18 cellular contexts compared by ENCODE assay signal in genomic region chr2:157087373-157088005, GRCh38.
DNase-seq lines count a peak whose midpoint lies in the region; ATAC-seq, FAIRE-seq and TF ChIP-seq lines count a peak whose summit lies in the region.
"Had no signal": no experiment of that assay in that cellular context is flagged by ENCODE, and none has a peak within 500 bp of the region (broad histone marks: within the 10 kb centered on the region; RNA-seq: fewer than 3 reads in every experiment).

No MANE protein-coding gene starts in this region.

- H4K8ac ChIP-seq in IMR-90 (ENCODE audit: low read depth in 2 of 2, low read length in 2 of 2): peak overlapping the region; percentile 24 to 33; a peak in 3 of 4 replicates
- no peak overlapping the region for H4K8ac ChIP-seq in neuronal stem cell (ENCODE audit: low read depth, low read length)
- no peak overlapping the region for H4K8ac ChIP-seq in H9 (replicated peaks; ENCODE audit: insufficient read length, low read depth, low read length)

- H3K4me1 ChIP-seq in IMR-90 (ENCODE audit: control insufficient read depth, insufficient read depth, low read length): peaks cover 7% of the 10 kb centered on the region
- H3K4me1 ChIP-seq in neuronal stem cell (ENCODE audit: control insufficient read depth in 2 of 2, insufficient read depth in 1 of 2, low read depth in 1 of 2, low read length in 2 of 2): peaks cover 0 to 5% of the 10 kb centered on the region in 2 donors
- peaks cover 2% of the 10 kb centered on the region; the same call in 1 of the 2 replicates for H3K4me1 ChIP-seq in H9 (ENCODE audit: insufficient read depth, low read length)
- H3K4me1 ChIP-seq: breast epithelium had no signal

- H2AFZ ChIP-seq in IMR-90 (replicated peaks; ENCODE audit: low read length, poor library complexity): peak overlapping the region; percentile 80
- H2AFZ ChIP-seq in neuronal stem cell (ENCODE audit: low read length): peak overlapping the region; percentile 32
- no peak overlapping the region for H2AFZ ChIP-seq in H9 (ENCODE audit: low read length)

- H2BK15ac ChIP-seq in IMR-90 (ENCODE audit: low read depth, low read length): peak overlapping the region; percentile 19; the same call in 1 of the 3 replicates
- no peak overlapping the region for H2BK15ac ChIP-seq in neuronal stem cell (ENCODE audit: low read length)
- no peak overlapping the region for H2BK15ac ChIP-seq in H9 (ENCODE audit: low read depth, low read length)

- H2AK9ac ChIP-seq in IMR-90 (replicated peaks; ENCODE audit: low read depth, low read length, poor library complexity): no peak overlapping the region

- H2BK120ac ChIP-seq in IMR-90 (ENCODE audit: low read depth, low read length) (peak overlapping the region; percentile 54; the same call in 1 of the 2 replicates), neuronal stem cell (ENCODE audit: low read depth, low read length) (no peak overlapping the region), H9 (ENCODE audit: low read depth, low read length, poor library complexity, severe bottlenecking) (no peak overlapping the region)

- H4K5ac ChIP-seq in IMR-90 (ENCODE audit: low read depth, low read length): peak overlapping the region; percentile 51; the same call in 1 of the 2 replicates
- H4K5ac ChIP-seq in H9 (ENCODE audit: insufficient read length, low read depth, low read length): no peak overlapping the region

- H3K27me3 Mint-ChIP-seq in endothelial cell (ENCODE audit: unreplicated experiment): no peaks in the 10 kb centered on the region
- no peaks in the 10 kb centered on the region for H3K27me3 Mint-ChIP-seq in H9 (ENCODE audit: low read depth)
- H3K27me3 Mint-ChIP-seq in glutamatergic neuron (ENCODE audit: unreplicated experiment): no peaks in the 10 kb centered on the region
- H3K27me3 Mint-ChIP-seq: type B pancreatic cell had no signal

- no peak overlapping the region for H3K4me3 Mint-ChIP-seq in endothelial cell (ENCODE audit: unreplicated experiment)
- no peak overlapping the region for H3K4me3 Mint-ChIP-seq in H9
- H3K4me3 Mint-ChIP-seq in glutamatergic neuron (ENCODE audit: unreplicated experiment): no peak overlapping the region
- H3K4me3 Mint-ChIP-seq: activated naive CD4-positive, alpha-beta T cell treated with anti-CD3 and anti-CD28 coated beads for 36 hours; type B pancreatic cell had no signal

- H3K18ac ChIP-seq in IMR-90 (ENCODE audit: low read depth, low read length): peak overlapping the region; percentile 79; the same call in 1 of the 2 replicates
- no peak overlapping the region for H3K18ac ChIP-seq in neuronal stem cell (ENCODE audit: low read length)
- H3K18ac ChIP-seq in H9 (ENCODE audit: insufficient read length, low read depth, low read length): no peak overlapping the region

- no peak for TF ChIP-seq RAD21 in IMR-90 (IDR thresholded peaks at IDR 0.05; ENCODE audit: low read length)

- no peaks in the 10 kb centered on the region for H3K9me3 Mint-ChIP-seq in endothelial cell (ENCODE audit: unreplicated experiment)
- H3K9me3 Mint-ChIP-seq in H9: no peaks in the 10 kb centered on the region
- H3K9me3 Mint-ChIP-seq in glutamatergic neuron (ENCODE audit: unreplicated experiment): no peaks in the 10 kb centered on the region
- H3K9me3 Mint-ChIP-seq: activated naive CD4-positive, alpha-beta T cell treated with anti-CD3 and anti-CD28 coated beads for 36 hours; type B pancreatic cell had no signal

- H2BK12ac ChIP-seq in neuronal stem cell (ENCODE audit: low read length) (no peak overlapping the region), H9 (ENCODE audit: insufficient read length, low read depth, low read length) (no peak overlapping the region)

- in situ Hi-C loops in IMR-90 (cut with MboI; ENCODE audit: low sequenced_read_pairs): no loop called here

- H3T11ph ChIP-seq in H9 (ENCODE audit: low read length): no peak overlapping the region

- no peak for TF ChIP-seq CTCF in IMR-90 (conservative IDR thresholded peaks at IDR 0.05; ENCODE audit: low read depth, low read length)
- no peak for TF ChIP-seq CTCF in endothelial cell (IDR thresholded peaks at IDR 0.05; ENCODE audit: unreplicated experiment)
- no peak for TF ChIP-seq CTCF in H9 (conservative IDR thresholded peaks at IDR 0.05)
- TF ChIP-seq CTCF in glutamatergic neuron (IDR thresholded peaks at IDR 0.05; ENCODE audit: partially characterized antibody, unreplicated experiment): no peak

- 80% methylated on average over 1 of the region's 13 CpGs; no CpG with 5 or more reads in 1 of the 2 experiments for WGBS in IMR-90 (ENCODE audit: extremely low coverage in 2 of 2, insufficient read length in 1 of 2), 2 experiments
- WGBS in neuronal stem cell (ENCODE audit: extremely low coverage in 2 of 2, insufficient read length in 2 of 2, insufficient replicate concordance in 1 of 2), 2 donors: no CpG with 5 or more reads among the region's 13 CpGs
- WGBS in H9 (ENCODE audit: extremely low coverage, insufficient read length, low lambda C conversion rate): no CpG with 5 or more reads among the region's 13 CpGs

- H3K23me2 ChIP-seq in H9 (ENCODE audit: insufficient read length, low read depth, low read length, poor library complexity, severe bottlenecking): no peaks in the 10 kb centered on the region

- H3K9me1 ChIP-seq in IMR-90 (ENCODE audit: insufficient read depth, low read length): no peaks in the 10 kb centered on the region

- H3K79me1 ChIP-seq in IMR-90 (ENCODE audit: low read depth in 1 of 2, low read length in 2 of 2) (no peaks in the 10 kb centered on the region), neuronal stem cell (ENCODE audit: low read depth, low read length) (no peaks in the 10 kb centered on the region), H9 (ENCODE audit: insufficient read depth, low read depth, low read length, poor library complexity, severe bottlenecking) (no peaks in the 10 kb centered on the region)

- peak; percentile 83 for DNase-seq in AG08395 (ENCODE audit: low spot score)
- peak; percentile 68 for DNase-seq in IMR-90
- DNase-seq in fibroblast of peridontal ligament (ENCODE audit: extremely low read depth): peak; percentile 96
- DNase-seq in neuronal stem cell (ENCODE audit: low spot score): no peak
- DNase-seq in endothelial cell (ENCODE audit: low spot score): no peak
- DNase-seq in H9: no peak
- no peak for DNase-seq in GM12892 (ENCODE audit: insufficient read length)
- DNase-seq in glutamatergic neuron: no peak
- DNase-seq: ACHN; activated CD4-positive, CD25-positive, alpha-beta regulatory T cell treated with anti-CD3 and anti-CD28 coated beads, Interleukin-2, amount 50 U/mL, for 72 hours; activated naive CD4-positive, alpha-beta T cell treated with anti-CD3 and anti-CD28 coated beads for 36 hours; DMS 273 treated with DMSO at 0.1 percent for 48 hours; midbrain; NCI-H1436; SHP77 treated with DMSO at 0.1 percent for 48 hours; stimulated activated CD4-positive, alpha-beta T cell treated with anti-CD3 and anti-CD28 coated beads, Interleukin-4, amount 100 ng/mL, for 4 hours had no signal

- H3K14ac ChIP-seq in IMR-90 (replicated peaks; ENCODE audit: low read depth, low read length) (no peak overlapping the region; the same call in 1 of the 2 replicates), neuronal stem cell (ENCODE audit: low read length) (no peak overlapping the region), H9 (ENCODE audit: insufficient read depth, low read length) (no peak overlapping the region)

- CTCF ChIA-PET in IMR-90 (lab: Yijun Ruan, JAX): interaction anchor here (0.6 kb wide), 1 partner anchor 111 kb away, joined by 5 read pairs; no protein-coding TSS in a partner anchor

- no peaks in the 10 kb centered on the region for H3K36me3 Mint-ChIP-seq in endothelial cell (ENCODE audit: low read depth, unreplicated experiment)
- no peaks in the 10 kb centered on the region for H3K36me3 Mint-ChIP-seq in H9 (ENCODE audit: insufficient read depth in 1 of 3, low read depth in 3 of 3)
- no peaks in the 10 kb centered on the region for H3K36me3 Mint-ChIP-seq in glutamatergic neuron (ENCODE audit: unreplicated experiment)
- H3K36me3 Mint-ChIP-seq: type B pancreatic cell had no signal

- H3K4me3 ChIP-seq in IMR-90 (ENCODE audit: insufficient read depth, low read depth, low read length) (no peak overlapping the region), neuronal stem cell (ENCODE audit: low read length in 2 of 2) (no peak overlapping the region)
- H3K4me3 ChIP-seq: breast epithelium had no signal

- H3K56ac ChIP-seq in IMR-90 (ENCODE audit: extremely low read depth, insufficient read depth, low read length) (no peak overlapping the region), H9 (ENCODE audit: insufficient read length, low read depth, low read length) (no peak overlapping the region)

- no peak overlapping the region; the same call in 1 of the 2 replicates for H3K27ac ChIP-seq in IMR-90 (ENCODE audit: insufficient read depth, low read length)
- no peak overlapping the region for H3K27ac ChIP-seq in neuronal stem cell (replicated peaks; ENCODE audit: low read length)
- no peak overlapping the region for H3K27ac ChIP-seq in H9 (ENCODE audit: insufficient read length, low read depth, low read length)
- H3K27ac ChIP-seq: breast epithelium had no signal

- H3K36me3 ChIP-seq in IMR-90 (ENCODE audit: control insufficient read depth, insufficient read depth, low read length): no peaks in the 10 kb centered on the region
- no peaks in the 10 kb centered on the region for H3K36me3 ChIP-seq in neuronal stem cell (replicated peaks in 1 of 2; ENCODE audit: control insufficient read depth in 2 of 2, insufficient read depth in 2 of 2, low read length in 2 of 2)
- H3K36me3 ChIP-seq: breast epithelium had no signal

- no TSS peak for BruUV-seq in IMR-90 (replicated peaks; lab: Mats Ljungman, UMichigan)

- POLR2A ChIA-PET in IMR-90 (lab: Charles Lee; ENCODE audit: unreplicated experiment): no interaction called here

- no peaks in the 10 kb centered on the region for H4K20me1 ChIP-seq in IMR-90 (ENCODE audit: insufficient read depth, low read length)
- no peaks in the 10 kb centered on the region for H4K20me1 ChIP-seq in H9 (ENCODE audit: control insufficient read depth, insufficient read depth, insufficient read length)

- H3K9me3 ChIP-seq in IMR-90 (ENCODE audit: control insufficient read depth, insufficient read depth, low read length) (no peaks in the 10 kb centered on the region), neuronal stem cell (replicated peaks in 1 of 2; ENCODE audit: control insufficient read depth in 2 of 2, insufficient read depth in 1 of 2, low read depth in 1 of 2, low read length in 2 of 2) (no peaks in the 10 kb centered on the region), H9 (ENCODE audit: control insufficient read depth, low read depth, low read length) (no peaks in the 10 kb centered on the region)
- H3K9me3 ChIP-seq: breast epithelium had no signal

- intact Hi-C loops in IMR-90 (cut with micrococcal nuclease): no loop called here

- peak; percentile 68 for ATAC-seq in IMR-90 (ENCODE audit: low read depth)

- H3K4me2 ChIP-seq in IMR-90 (ENCODE audit: low read depth, low read length): peak overlapping the region; percentile 34
- H3K4me2 ChIP-seq in neuronal stem cell (ENCODE audit: insufficient read depth, low read length, poor library complexity, severe bottlenecking): no peak overlapping the region
- H3K4me2 ChIP-seq in H9 (ENCODE audit: insufficient read depth, insufficient read length, low read length): no peak overlapping the region

- H3K79me2 ChIP-seq in H9 (ENCODE audit: insufficient read depth, low read length): no peaks in the 10 kb centered on the region

- H4K91ac ChIP-seq in IMR-90 (ENCODE audit: insufficient read depth, low read depth, low read length) (peak overlapping the region; percentile 60), neuronal stem cell (ENCODE audit: low read depth, low read length, poor library complexity) (no peak overlapping the region), H9 (ENCODE audit: insufficient read length, low read depth, low read length) (no peak overlapping the region)

- H3K4me1 Mint-ChIP-seq in endothelial cell (ENCODE audit: unreplicated experiment) (no peaks in the 10 kb centered on the region), H9 (peaks cover 11% of the 10 kb centered on the region in 2 experiments), glutamatergic neuron (ENCODE audit: low read depth, unreplicated experiment) (no peaks in the 10 kb centered on the region)

- H3K27ac Mint-ChIP-seq in endothelial cell (ENCODE audit: unreplicated experiment): no peak overlapping the region
- H3K27ac Mint-ChIP-seq in H9: 0 out of 7 replicates have a peak overlapping the region, but pooled peaks of 1 of the 3 experiments have one; percentile 62
- H3K27ac Mint-ChIP-seq in glutamatergic neuron (ENCODE audit: unreplicated experiment): no peak overlapping the region
- H3K27ac Mint-ChIP-seq: activated naive CD4-positive, alpha-beta T cell treated with anti-CD3 and anti-CD28 coated beads for 36 hours; type B pancreatic cell had no signal

- no peaks in the 10 kb centered on the region for H3K27me3 ChIP-seq in IMR-90 (ENCODE audit: control insufficient read depth, insufficient read depth, low read length)
- no peaks in the 10 kb centered on the region for H3K27me3 ChIP-seq in neuronal stem cell (ENCODE audit: control insufficient read depth in 3 of 3, insufficient read depth in 3 of 3, low read depth in 1 of 3, low read length in 3 of 3)
- no peaks in the 10 kb centered on the region for H3K27me3 ChIP-seq in H9 (ENCODE audit: insufficient read depth, low read length)
- H3K27me3 ChIP-seq: breast epithelium had no signal

- no peak overlapping the region for H3K23ac ChIP-seq in IMR-90 (ENCODE audit: low read depth, low read length)
- H3K23ac ChIP-seq in neuronal stem cell (ENCODE audit: low read depth, low read length, poor library complexity): no peak overlapping the region
- H3K23ac ChIP-seq in H9 (ENCODE audit: insufficient read length, low read depth, low read length): no peak overlapping the region

- H3K4ac ChIP-seq in IMR-90 (ENCODE audit: low read depth, low read length): peak overlapping the region; percentile 15; the same call in 1 of the 2 replicates
- H3K4ac ChIP-seq in neuronal stem cell (ENCODE audit: low read length): no peak overlapping the region
- H3K4ac ChIP-seq in H9 (ENCODE audit: low read depth, low read length): no peak overlapping the region

- H2AK5ac ChIP-seq in IMR-90 (ENCODE audit: low read depth, low read length) (no peak overlapping the region), neuronal stem cell (ENCODE audit: low read depth, low read length) (no peak overlapping the region), H9 (ENCODE audit: insufficient read length, low read length) (no peak overlapping the region)

- peak overlapping the region; percentile 65; the same call in 1 of the 2 replicates for H2BK20ac ChIP-seq in IMR-90 (ENCODE audit: low read depth, low read length)
- H2BK20ac ChIP-seq in H9 (ENCODE audit: low read depth, low read length, poor library complexity, severe bottlenecking): no peak overlapping the region

- no peak for FAIRE-seq in GM12892 (lab: Jason Lieb, UNC)

- TF ChIP-seq POLR2A in IMR-90 (IDR thresholded peaks at IDR 0.05; ENCODE audit: low read depth, low read length) (no peak), GM12892 (IDR thresholded peaks at IDR 0.05; ENCODE audit: low read depth, low read length) (no peak)

- H3K9ac ChIP-seq in IMR-90 (ENCODE audit: low read depth, low read length) (no peak overlapping the region; the same call in 1 of the 2 replicates), neuronal stem cell (ENCODE audit: low read depth, low read length, poor library complexity) (no peak overlapping the region), H9 (ENCODE audit: extremely low read depth, insufficient read length, low read length) (no peak overlapping the region)

- dilution Hi-C loops in IMR-90 (cut with HindIII; ENCODE audit: low sequenced_read_pairs, unreplicated experiment): no loop called here

- H2BK5ac ChIP-seq in IMR-90 (ENCODE audit: low read depth, low read length, poor library complexity, severe bottlenecking): peak overlapping the region; percentile 81
- H2BK5ac ChIP-seq in neuronal stem cell (ENCODE audit: low read length): no peak overlapping the region
- H2BK5ac ChIP-seq in H9 (ENCODE audit: insufficient read length, low read length): no peak overlapping the region

Comparison
In these comparisons a context has a peak if more than half of its experiments do, and no peak if none do; other contexts are left out.
1. DNase-seq: peak in AG08395 (single experiment), IMR-90 (single experiment) and fibroblast of peridontal ligament (single experiment); none in neuronal stem cell (single experiment), endothelial cell (single experiment), H9 (single experiment), GM12892 (single experiment) and glutamatergic neuron (single experiment).
2. H4K8ac ChIP-seq: peak in IMR-90 (2 of 2); none in neuronal stem cell (single experiment) and H9 (single experiment).